ENCODE assay signal across 13 cellular contexts in genomic region chr2:218719457-218719856, GRCh38. TPM values are rescaled to one million over a fixed set of nuclear protein-coding genes. Genes with fewer than 3 reads are reported as not detected.
DNase-seq lines count a peak whose midpoint lies in the region; ATAC-seq and TF ChIP-seq lines count a peak whose summit lies in the region.
"Had no signal": no experiment of that assay in that cellular context is flagged by ENCODE, and none has a peak within 500 bp of the region (broad histone marks: within the 10 kb centered on the region; RNA-seq: fewer than 3 reads in every experiment).

No MANE protein-coding gene starts in this region.

- no peak overlapping the region for H3K4me3 Mint-ChIP-seq in activated naive CD4-positive, alpha-beta T cell treated with anti-CD3 and anti-CD28 coated beads, Interleukin-2, amount 10 ng/mL, durations not matched to agents 7 days and 5 days
- H3K4me3 Mint-ChIP-seq: CD8-positive, alpha-beta memory T cell had no signal

- peak overlapping the region; percentile 8 for H3K27ac Mint-ChIP-seq in activated naive CD4-positive, alpha-beta T cell treated with anti-CD3 and anti-CD28 coated beads, Interleukin-2, amount 10 ng/mL, durations not matched to agents 7 days and 5 days

- TF ChIP-seq POLR2A in erythroblast (IDR thresholded peaks at IDR 0.05; ENCODE audit: low read length): no peak

- peaks cover 3% of the 10 kb centered on the region for H3K4me1 Mint-ChIP-seq in activated naive CD4-positive, alpha-beta T cell treated with anti-CD3 and anti-CD28 coated beads, Interleukin-2, amount 10 ng/mL, durations not matched to agents 7 days and 5 days

- no peak for DNase-seq in activated naive CD4-positive, alpha-beta T cell treated with anti-CD3 and anti-CD28 coated beads, Interleukin-2, amount 10 ng/mL, durations not matched to agents 7 days and 5 days
- DNase-seq in activated naive CD4-positive, alpha-beta T cell treated with Interleukin-2 at 50 U/mL for 16 hours: no peak
- DNase-seq in SK-MEL-5 (ENCODE audit: low read depth, low spot score) (peak; percentile 18), erythroblast (lab: John Stamatoyannopoulos, UW) (peak; percentile 20 to 41), NCI-H2196 treated with DMSO at 0.1 percent for 48 hours (lab: John Stamatoyannopoulos, UW; ENCODE audit: unreplicated experiment) (no peak), SKM-1 (lab: John Stamatoyannopoulos, UW; ENCODE audit: unreplicated experiment) (no peak)
- DNase-seq: AML-193; Caco-2; CD8-positive, alpha-beta memory T cell; DND-41; GDM1; IMR-90 had no signal

- CTCF ChIA-PET in activated naive CD4-positive, alpha-beta T cell treated with anti-CD3 and anti-CD28 coated beads, Interleukin-2, amount 10 ng/mL, durations not matched to agents 7 days and 5 days (lab: Charles Lee): interaction anchor here (1.1 kb wide), 1 partner anchor 9 kb away, joined by 6 read pairs; the partner anchor contains the start of gene TTLL4

- H3K9me3 Mint-ChIP-seq in activated naive CD4-positive, alpha-beta T cell treated with anti-CD3 and anti-CD28 coated beads, Interleukin-2, amount 10 ng/mL, durations not matched to agents 7 days and 5 days: no peaks in the 10 kb centered on the region
- H3K9me3 Mint-ChIP-seq: CD8-positive, alpha-beta memory T cell had no signal

- in situ Hi-C loops in SK-MEL-5 (cut with HindIII; ENCODE audit: low pct_unique_long_range_greater_than_20kb, low sequenced_read_pairs): no loop called here

- H3K36me3 Mint-ChIP-seq in activated naive CD4-positive, alpha-beta T cell treated with anti-CD3 and anti-CD28 coated beads, Interleukin-2, amount 10 ng/mL, durations not matched to agents 7 days and 5 days: peaks cover 11% of the 10 kb centered on the region

- no peaks in the 10 kb centered on the region for H3K27me3 Mint-ChIP-seq in activated naive CD4-positive, alpha-beta T cell treated with anti-CD3 and anti-CD28 coated beads, Interleukin-2, amount 10 ng/mL, durations not matched to agents 7 days and 5 days
- H3K27me3 Mint-ChIP-seq: CD8-positive, alpha-beta memory T cell had no signal

- no peak for ATAC-seq in GM18870 (IDR thresholded peaks at IDR 0.05; ENCODE audit: unreplicated experiment)

RNA-seq across cellular contexts. Expression of gene TTLL4, which starts 8.8 kb away (rescaled TPM):
- total RNA-seq in SK-MEL-5 (2014; rRNA removed; shearing (Covaris generic)): 32.3 and 41.4 TPM in 2 replicates
- 44.0 and 58.6 TPM in 2 replicates for polyA plus RNA-seq in SK-MEL-5 (2015; cell fraction: cytosol; rRNA removed)
- 349 and 372 TPM in 2 replicates for polyA plus RNA-seq in SK-MEL-5 (2015; cell fraction: nucleus; rRNA removed)

RNA-seq across cellular contexts. Expression of gene STK36, which starts 47.6 kb away (rescaled TPM):
- 11.3 and 12.6 TPM in 2 replicates for total RNA-seq in SK-MEL-5 (2014; rRNA removed; shearing (Covaris generic))
- 9.4 and 13.2 TPM in 2 replicates for polyA plus RNA-seq in SK-MEL-5 (2015; cell fraction: cytosol; rRNA removed)
- polyA plus RNA-seq in SK-MEL-5 (2015; cell fraction: nucleus; rRNA removed): 268 and 351 TPM in 2 replicates

RNA-seq across cellular contexts. Expression of gene RNF25, which starts 47.7 kb away (rescaled TPM):
- 32.1 and 42.0 TPM in 2 replicates for total RNA-seq in SK-MEL-5 (2014; rRNA removed; shearing (Covaris generic))
- 28.9 and 29.4 TPM in 2 replicates for polyA plus RNA-seq in SK-MEL-5 (2015; cell fraction: cytosol; rRNA removed)
- 35.0 and 36.5 TPM in 2 replicates for polyA plus RNA-seq in SK-MEL-5 (2015; cell fraction: nucleus; rRNA removed)

RNA-seq across cellular contexts. Expression of gene BCS1L, which starts 60.0 kb away (rescaled TPM):
- total RNA-seq in SK-MEL-5 (2014; rRNA removed; shearing (Covaris generic)): 26.8 and 28.1 TPM in 2 replicates
- 25.1 and 27.9 TPM in 2 replicates for polyA plus RNA-seq in SK-MEL-5 (2015; cell fraction: cytosol; rRNA removed)
- 243 and 287 TPM in 2 replicates for polyA plus RNA-seq in SK-MEL-5 (2015; cell fraction: nucleus; rRNA removed)

Comparison
In these comparisons a context has a peak if more than half of its experiments do, and no peak if none do; other contexts are left out.
1. DNase-seq: peak in SK-MEL-5 (single experiment) and erythroblast (2 of 2); none in activated naive CD4-positive, alpha-beta T cell treated with anti-CD3 and anti-CD28 coated beads, Interleukin-2, amount 10 ng/mL, durations not matched to agents 7 days and 5 days (single experiment), activated naive CD4-positive, alpha-beta T cell treated with Interleukin-2 at 50 U/mL for 16 hours (single experiment), NCI-H2196 treated with DMSO at 0.1 percent for 48 hours (single experiment) and SKM-1 (single experiment).